Comparison of ENCODE assay signal across 19 cellular contexts in genomic region chr13:46479286-46479685, GRCh38.
A peak's percentile ranks its signal among the peaks of the same experiment; 100 is the strongest.
DNase-seq lines count a peak whose midpoint lies in the region; ATAC-seq and TF ChIP-seq lines count a peak whose summit lies in the region.
"Had no signal": no experiment of that assay in that cellular context is flagged by ENCODE, and none has a peak within 500 bp of the region (broad histone marks: within the 10 kb centered on the region; RNA-seq: fewer than 3 reads in every experiment).

No MANE protein-coding gene starts in this region.

- peaks cover 12% of the 10 kb centered on the region for H3K9me3 Mint-ChIP-seq in osteocyte (ENCODE audit: unreplicated experiment)

- TF ChIP-seq CTCF in C4-2B (conservative IDR thresholded peaks at IDR 0.05) (no peak), osteocyte (IDR thresholded peaks at IDR 0.05) (no peak)

- H3K27me3 Mint-ChIP-seq in osteocyte (ENCODE audit: unreplicated experiment), result no peaks in the 10 kb centered on the region

- intact Hi-C loops in aorta (cut with DNase I), result no loop called here

- peaks cover 10% of the 10 kb centered on the region for H3K9me3 ChIP-seq in aorta (ENCODE audit: control insufficient read depth, low read length)

- H3K36me3 Mint-ChIP-seq in osteocyte (ENCODE audit: unreplicated experiment), result peaks cover 3% of the 10 kb centered on the region
- H3K36me3 Mint-ChIP-seq: CD14-positive monocyte had no signal

- H3K27ac Mint-ChIP-seq in osteocyte (ENCODE audit: unreplicated experiment), result no peak overlapping the region
- H3K27ac Mint-ChIP-seq: CD14-positive monocyte, HFFc6 had no signal

- DNase-seq in NCI-H526 (lab: John Stamatoyannopoulos, UW) (peak; percentile 51 to 57), islet precursor cell (peak; percentile 82), osteocyte (ENCODE audit: extremely low spot score, unreplicated experiment) (peak; percentile 6), germinal center (ENCODE audit: low spot score) (no peak), aorta (no peak), CD1c-positive myeloid dendritic cell (ENCODE audit: extremely low spot score) (no peak)
- DNase-seq: AML-193, DMS153, DMS79, GF-D8, GOT3, H7, HFFc6 had no signal

- H3K4me1 ChIP-seq in aorta (ENCODE audit: control insufficient read depth in 1 of 2, insufficient read depth in 2 of 2, low read length in 2 of 2), result no peaks in the 10 kb centered on the region
- H3K4me1 ChIP-seq: A549 had no signal

- H3K27ac ChIP-seq in C4-2B (peak overlapping the region; percentile 44), aorta (ENCODE audit: low read depth in 1 of 2, low read length in 2 of 2) (no peak overlapping the region)
- H3K27ac ChIP-seq: 22Rv1, A549, HL-60 had no signal

- H3K4me3 Mint-ChIP-seq in osteocyte (ENCODE audit: unreplicated experiment), result no peak overlapping the region
- H3K4me3 Mint-ChIP-seq: CD14-positive monocyte, HFFc6 had no signal

- ATAC-seq in aorta (ENCODE audit: low FRiP score), result no peak
- ATAC-seq: A549, HCT116 had no signal

- no peak overlapping the region for H3K4me3 ChIP-seq in aorta (ENCODE audit: low read length in 2 of 2)
- H3K4me3 ChIP-seq: A549 had no signal

- no peaks in the 10 kb centered on the region for H3K27me3 ChIP-seq in aorta (ENCODE audit: control insufficient read depth in 1 of 2, insufficient read depth in 2 of 2, low read length in 1 of 2)

- H3K4me1 Mint-ChIP-seq in osteocyte (ENCODE audit: unreplicated experiment), result peaks cover 9% of the 10 kb centered on the region

- 96 to 100% methylated on average over 1 of the region's 1 CpG for WGBS in aorta, 2 donors

- no peaks in the 10 kb centered on the region for H3K36me3 ChIP-seq in aorta (ENCODE audit: control insufficient read depth in 1 of 2, insufficient read depth in 2 of 2, low read length in 1 of 2)

Comparison
In these comparisons a context has a peak if more than half of its experiments do, and no peak if none do; other contexts are left out.
1. DNase-seq: peak in NCI-H526 (2 of 2), islet precursor cell (single experiment) and osteocyte (single experiment); none in germinal center (single experiment), aorta (0 of 2) and CD1c-positive myeloid dendritic cell (single experiment).